9 cellular contexts compared by ENCODE assay signal in genomic region chr19:29831041-29831548, GRCh38. TPM values are rescaled to one million over a fixed set of nuclear protein-coding genes. Genes with fewer than 3 reads are reported as not detected.
DNase-seq lines count a peak whose midpoint lies in the region; ATAC-seq, FAIRE-seq and TF ChIP-seq lines count a peak whose summit lies in the region.
"Had no signal": no experiment of that assay in that cellular context is flagged by ENCODE, and none has a peak within 500 bp of the region (broad histone marks: within the 10 kb centered on the region; RNA-seq: fewer than 3 reads in every experiment).

No MANE protein-coding gene starts in this region.

- H3K4me1 ChIP-seq in HCT116 (ENCODE audit: control insufficient read depth in 1 of 2, insufficient read depth in 2 of 2, low read length in 2 of 2): peaks cover 18 to 20% of the 10 kb centered on the region in 2 experiments

- peak overlapping the region; percentile 41 for H3K9ac ChIP-seq in HCT116 (ENCODE audit: low read length)

- H3K4me2 ChIP-seq in HCT116 (ENCODE audit: low read length): peak overlapping the region; percentile 82

- no peaks in the 10 kb centered on the region for H3K9me2 ChIP-seq in HCT116 (ENCODE audit: insufficient read depth)

- H3K4me3 Mint-ChIP-seq in activated CD4-positive, alpha-beta T cell treated with anti-CD3 and anti-CD28 coated beads, Interleukin-2, amount 10 ng/mL, durations not matched to agents 24 days and 14 days: peak overlapping the region; percentile 73
- peak overlapping the region; percentile 76 for H3K4me3 Mint-ChIP-seq in central memory CD8-positive, alpha-beta T cell

- H4K20me1 ChIP-seq in HCT116 (ENCODE audit: insufficient read depth): no peaks in the 10 kb centered on the region

- RAD21 ChIA-PET in HCT116 (lab: Charles Lee; ENCODE audit: low non-redundant PET in 1 of 2, low total read pairs in 2 of 2, uncharacterized antibody in 2 of 2, unreplicated experiment in 2 of 2): no interaction called here

- H3K9me3 Mint-ChIP-seq in activated CD4-positive, alpha-beta T cell treated with anti-CD3 and anti-CD28 coated beads, Interleukin-2, amount 10 ng/mL, durations not matched to agents 24 days and 14 days: peaks cover 3% of the 10 kb centered on the region
- H3K9me3 Mint-ChIP-seq in central memory CD8-positive, alpha-beta T cell: no peaks in the 10 kb centered on the region

- no peaks in the 10 kb centered on the region for H3K36me3 Mint-ChIP-seq in activated CD4-positive, alpha-beta T cell treated with anti-CD3 and anti-CD28 coated beads, Interleukin-2, amount 10 ng/mL, durations not matched to agents 24 days and 14 days (ENCODE audit: low read depth)
- H3K36me3 Mint-ChIP-seq in central memory CD8-positive, alpha-beta T cell (ENCODE audit: insufficient read depth): peaks cover 5% of the 10 kb centered on the region

- TF ChIP-seq CTCF in HCT116 (IDR thresholded peaks at IDR 0.05 in 2 of 3, conservative IDR thresholded peaks at IDR 0.05 in 1 of 3; ENCODE audit: borderline replicate concordance in 1 of 3, insufficient read depth in 1 of 3, low read depth in 2 of 3, low read length in 2 of 3) (no peak), dorsolateral prefrontal cortex (IDR thresholded peaks at IDR 0.05 in 54 of 56, conservative IDR thresholded peaks at IDR 0.05 in 2 of 56; ENCODE audit: low read depth in 1 of 56, partially characterized antibody in 56 of 56) (no peak), omental fat pad (IDR thresholded peaks at IDR 0.05) (no peak)

- POLR2A ChIA-PET in HCT116 (lab: Charles Lee): no interaction called here

- H3K27ac Mint-ChIP-seq in activated CD4-positive, alpha-beta T cell treated with anti-CD3 and anti-CD28 coated beads, Interleukin-2, amount 10 ng/mL, durations not matched to agents 24 days and 14 days: peak overlapping the region; percentile 89
- H3K27ac Mint-ChIP-seq in central memory CD8-positive, alpha-beta T cell (ENCODE audit: low read depth): peak overlapping the region; percentile 92

- peaks cover 48% of the 10 kb centered on the region for H3K4me1 Mint-ChIP-seq in activated CD4-positive, alpha-beta T cell treated with anti-CD3 and anti-CD28 coated beads, Interleukin-2, amount 10 ng/mL, durations not matched to agents 24 days and 14 days
- peaks cover 15% of the 10 kb centered on the region for H3K4me1 Mint-ChIP-seq in central memory CD8-positive, alpha-beta T cell

- CTCF ChIA-PET in HCT116 (lab: Charles Lee): no interaction called here

- H3K79me2 ChIP-seq in HCT116 (ENCODE audit: insufficient read depth, low read length): no peaks in the 10 kb centered on the region

- FAIRE-seq in GM19239 (lab: Jason Lieb, UNC): no peak

- no peak for TF ChIP-seq RAD21 in HCT116 (IDR thresholded peaks at IDR 0.05; ENCODE audit: low read depth)

- H3K27me3 Mint-ChIP-seq in activated CD4-positive, alpha-beta T cell treated with anti-CD3 and anti-CD28 coated beads, Interleukin-2, amount 10 ng/mL, durations not matched to agents 24 days and 14 days: no peaks in the 10 kb centered on the region
- H3K27me3 Mint-ChIP-seq in central memory CD8-positive, alpha-beta T cell: no peaks in the 10 kb centered on the region

- no peaks in the 10 kb centered on the region for H3K27me3 ChIP-seq in HCT116 (ENCODE audit: insufficient read depth, low read length)
- H3K27me3 ChIP-seq in dorsolateral prefrontal cortex: no peaks in the 10 kb centered on the region

- DNase-seq in HCT116 (ENCODE audit: low read depth, low spot score): peak; percentile 76
- peak; percentile 91 for DNase-seq in activated CD4-positive, alpha-beta T cell treated with anti-CD3 and anti-CD28 coated beads, Interleukin-2, amount 10 ng/mL, durations not matched to agents 24 days and 14 days
- peak in 1 of 2 donors; percentile 31 for DNase-seq in central memory CD8-positive, alpha-beta T cell (ENCODE audit: low spot score in 2 of 2)
- peak; percentile 37 to 39 for DNase-seq in stimulated activated CD4-positive, alpha-beta T cell treated with anti-CD3 and anti-CD28 coated beads, Interleukin-2, amount 100 ng/mL, for 48 hours
- DNase-seq in dorsolateral prefrontal cortex: no peak
- DNase-seq in GM19239 (ENCODE audit: insufficient read length, low spot score): no peak
- no peak for DNase-seq in omental fat pad (ENCODE audit: low spot score)
- DNase-seq: NCI-H1417 treated with DMSO at 0.1 percent for 48 hours had no signal

- TF ChIP-seq POLR2A in HCT116 (IDR thresholded peaks at IDR 0.05; ENCODE audit: borderline replicate concordance, extremely low read depth, insufficient read depth, insufficient read length): no peak

- H3K9me3 ChIP-seq in HCT116 (ENCODE audit: control insufficient read depth in 1 of 2, insufficient read depth in 1 of 2, low read depth in 1 of 2, low read length in 2 of 2): no peaks in the 10 kb centered on the region

- H3K4me3 ChIP-seq in HCT116 (replicated peaks in 1 of 2; ENCODE audit: low read depth in 1 of 2, low read length in 2 of 2) (peak overlapping the region; percentile 13 to 47), dorsolateral prefrontal cortex (no peak overlapping the region)

- peak; percentile 89 for ATAC-seq in HCT116
- ATAC-seq in central memory CD8-positive, alpha-beta T cell (replicated peaks; ENCODE audit: extremely low read depth, poor library complexity, severe bottlenecking): peak; percentile 92
- ATAC-seq in HG03520 (IDR thresholded peaks at IDR 0.05; ENCODE audit: unreplicated experiment): no peak
- ATAC-seq in omental fat pad (ENCODE audit: low FRiP score): no peak

- BruUV-seq in HCT116 (replicated peaks; lab: Mats Ljungman, UMichigan): no TSS peak

- H3K27ac ChIP-seq in HCT116 (ENCODE audit: low read depth, low read length): peak overlapping the region; percentile 3; the same call in 1 of the 2 replicates
- no peak overlapping the region for H3K27ac ChIP-seq in dorsolateral prefrontal cortex

- no peaks in the 10 kb centered on the region for H3K36me3 ChIP-seq in HCT116 (ENCODE audit: control insufficient read depth in 1 of 2, insufficient read depth in 2 of 2, low read length in 2 of 2)

- intact Hi-C loops in HCT116 (cut with micrococcal nuclease): no loop called here
- intact Hi-C loops in activated CD4-positive, alpha-beta T cell treated with anti-CD3 and anti-CD28 coated beads, Interleukin-2, amount 10 ng/mL, durations not matched to agents 24 days and 14 days (cut with micrococcal nuclease): loop anchor here (10.0 kb wide), 1 partner anchor 246 kb away; no protein-coding TSS in a partner anchor
- intact Hi-C loops in dorsolateral prefrontal cortex (cut with DNase I): no loop called here

- peak overlapping the region; percentile 85 for H2AFZ ChIP-seq in HCT116 (ENCODE audit: low read depth, low read length, poor library complexity, severe bottlenecking)

TF ChIP-seq in HCT116, 20 proteins besides CTCF, POLR2A, EP300 and RAD21:
- TF ChIP-seq EGR1 (IDR thresholded peaks at IDR 0.05; ENCODE audit: low read depth): no peak
- TF ChIP-seq EZH2 (IDR thresholded peaks at IDR 0.05): no peak
- TF ChIP-seq MAX (IDR thresholded peaks at IDR 0.05): peak; percentile 40; the same call in 1 of the 2 replicates
- TF ChIP-seq CBX3 (IDR thresholded peaks at IDR 0.05; ENCODE audit: low read depth): no peak; the same call in 1 of the 2 replicates
- TF ChIP-seq FOSL1 (IDR thresholded peaks at IDR 0.05; ENCODE audit: low read depth): peak; percentile 34; the same call in 1 of the 2 replicates
- no peak for TF ChIP-seq POLR2AphosphoS5 (IDR thresholded peaks at IDR 0.05; ENCODE audit: low read depth, low read length)
- TF ChIP-seq REST (IDR thresholded peaks at IDR 0.05; ENCODE audit: low read depth): no peak
- no peak for TF ChIP-seq SRF (IDR thresholded peaks at IDR 0.05; ENCODE audit: low read depth)
- no peak for TF ChIP-seq YY1 (IDR thresholded peaks at IDR 0.05; ENCODE audit: extremely low read depth, insufficient replicate concordance, low read depth, low read length)
- TF ChIP-seq ZNF274 (IDR thresholded peaks at IDR 0.05; ENCODE audit: low read depth, low read length): no peak
- no peak for TF ChIP-seq ZFX (IDR thresholded peaks at IDR 0.05)
- peak; percentile 71 for TF ChIP-seq SP1 (IDR thresholded peaks at IDR 0.05; ENCODE audit: low read depth)
- peak; percentile 57; the same call in 1 of the 2 replicates for TF ChIP-seq JUND (IDR thresholded peaks at IDR 0.05)
- 0 out of 2 replicates have a peak, but pooled peaks have one; percentile 2 for TF ChIP-seq CEBPB (IDR thresholded peaks at IDR 0.05; ENCODE audit: low read depth)

RNA-seq across cellular contexts. Expression of gene CCNE1, which starts 19.3 kb away (rescaled TPM):
- 29.3 TPM for total RNA-seq in HCT116 (2021; ENCODE audit: unreplicated experiment)
- 14.7 and 18.4 TPM in 2 replicates for polyA plus RNA-seq in HCT116 (2012)
- total RNA-seq in activated CD4-positive, alpha-beta T cell treated with anti-CD3 and anti-CD28 coated beads, Interleukin-2, amount 10 ng/mL, durations not matched to agents 24 days and 14 days: 54.5 and 55.8 TPM in 2 replicates
- total RNA-seq in dorsolateral prefrontal cortex: 10 to 100 TPM in 1 of 120 experiments, 1 to 10 TPM in 119; 2.3 to 10.5 (median 5.5) TPM
- total RNA-seq in omental fat pad: 1 to 10 TPM in 3 of 4 donors, not detected in 1; 1.9 to 3.8 (median 2.9) TPM

Comparison
In these comparisons a context has a peak if more than half of its experiments do, and no peak if none do; other contexts are left out.
1. ATAC-seq: peak in HCT116 (single experiment) and central memory CD8-positive, alpha-beta T cell (single experiment); none in HG03520 (single experiment) and omental fat pad (single experiment).
2. DNase-seq: peak in HCT116 (single experiment), activated CD4-positive, alpha-beta T cell treated with anti-CD3 and anti-CD28 coated beads, Interleukin-2, amount 10 ng/mL, durations not matched to agents 24 days and 14 days (single experiment) and stimulated activated CD4-positive, alpha-beta T cell treated with anti-CD3 and anti-CD28 coated beads, Interleukin-2, amount 100 ng/mL, for 48 hours (2 of 2); none in dorsolateral prefrontal cortex (0 of 10), GM19239 (single experiment) and omental fat pad (single experiment).
3. H3K4me3 ChIP-seq: peak in HCT116 (2 of 2); none in dorsolateral prefrontal cortex (0 of 59).